26 cellular contexts compared by ENCODE assay signal in genomic region chr4:61320154-61320553, GRCh38.
"Had no signal": no experiment of that assay in that cellular context is flagged by ENCODE, and none has a peak within 500 bp of the region (broad histone marks: within the 10 kb centered on the region; RNA-seq: fewer than 3 reads in every experiment).

No MANE protein-coding gene starts in this region.

- ATAC-seq: activated T-helper 17 cell treated with anti-CD3 and anti-CD28 coated beads, Interleukin-2, amount 50 U/mL, for 72 hours; pancreas; psoas muscle; right cardiac atrium; stimulated activated naive B cell treated with anti-CD40 and anti-IgM and Interleukin-4, amounts not matched to agents 10 μg/mL and 1 μg/mL and 100 μg/mL, for 72 hours; WTC11 had no signal

- H3K4me3 Mint-ChIP-seq: activated naive CD8-positive, alpha-beta T cell; activated T-cell treated with anti-CD3 and anti-CD28 coated beads, Interleukin-2, amount 50 U/mL, for 24 hours; activated T-helper 17 cell treated with anti-CD3 and anti-CD28 coated beads, Interleukin-2, amount 50 U/mL, for 72 hours; brain; nephron; stimulated activated naive B cell treated with anti-CD40 and anti-IgM and Interleukin-4, amounts not matched to agents 10 μg/mL and 1 μg/mL and 100 μg/mL, for 72 hours; T-helper 1 cell treated with Interleukin-12 subunit alpha and Interleukin-12 subunit beta and Interleukin-4 antibody, amounts not matched to agents 30 μg/mL and 1 μg/mL, for 36 hours; WTC11 had no signal

- H3K27me3 ChIP-seq: neutrophil, pancreas, testis, uterus had no signal

- H3K27ac Mint-ChIP-seq: activated naive CD8-positive, alpha-beta T cell; activated T-cell treated with anti-CD3 and anti-CD28 coated beads, Interleukin-2, amount 50 U/mL, for 24 hours; activated T-helper 17 cell treated with anti-CD3 and anti-CD28 coated beads, Interleukin-2, amount 50 U/mL, for 72 hours; stimulated activated naive B cell treated with anti-CD40 and anti-IgM and Interleukin-4, amounts not matched to agents 10 μg/mL and 1 μg/mL and 100 μg/mL, for 72 hours; T-helper 1 cell treated with Interleukin-12 subunit alpha and Interleukin-12 subunit beta and Interleukin-4 antibody, amounts not matched to agents 30 μg/mL and 1 μg/mL, for 36 hours; WTC11 had no signal

- H3K4me1 ChIP-seq: left ventricle myocardium inferior, pancreas, psoas muscle, testis, uterus had no signal

- DNase-seq: activated CD8-positive, alpha-beta memory T cell treated with anti-CD3 and anti-CD28 coated beads for 24 hours; activated CD8-positive, alpha-beta memory T cell treated with anti-CD3 and anti-CD28 coated beads, Interleukin-2, amount 50 U/mL, for 4 hours; activated naive CD4-positive, alpha-beta T cell; activated T-cell treated with anti-CD3 and anti-CD28 coated beads, Interleukin-2, amount 50 U/mL, for 24 hours; amygdala; central memory CD4-positive, alpha-beta T cell; effector memory CD4-positive, alpha-beta T cell; left ventricle myocardium inferior; pancreas; psoas muscle; right cardiac atrium; stimulated activated CD4-positive, alpha-beta T cell treated with anti-CD3 and anti-CD28 coated beads, Interleukin-15, amount 100 ng/mL, for 24 hours; stimulated activated CD8-positive, alpha-beta memory T cell treated with anti-CD3 and anti-CD28 coated beads, Interleukin-4, amount 100 ng/mL, for 48 hours; stimulated activated naive B cell treated with anti-CD40 and anti-IgM and Interleukin-4, amounts not matched to agents 10 μg/mL and 1 μg/mL and 100 μg/mL, for 72 hours; T1000; testis; trophoblast cell; uterus had no signal

- H3K27ac ChIP-seq: left ventricle myocardium inferior, neutrophil, pancreas, psoas muscle, skin epidermis, testis, uterus had no signal

- H3K9me3 ChIP-seq: neutrophil, pancreas, psoas muscle, testis, uterus had no signal

- H3K4me1 Mint-ChIP-seq: activated T-helper 17 cell treated with anti-CD3 and anti-CD28 coated beads, Interleukin-2, amount 50 U/mL, for 72 hours; brain; stimulated activated naive B cell treated with anti-CD40 and anti-IgM and Interleukin-4, amounts not matched to agents 10 μg/mL and 1 μg/mL and 100 μg/mL, for 72 hours had no signal

- H3K27me3 Mint-ChIP-seq: activated naive CD8-positive, alpha-beta T cell; activated T-cell treated with anti-CD3 and anti-CD28 coated beads, Interleukin-2, amount 50 U/mL, for 24 hours; activated T-helper 17 cell treated with anti-CD3 and anti-CD28 coated beads, Interleukin-2, amount 50 U/mL, for 72 hours; stimulated activated naive B cell treated with anti-CD40 and anti-IgM and Interleukin-4, amounts not matched to agents 10 μg/mL and 1 μg/mL and 100 μg/mL, for 72 hours had no signal

- H3K4me3 ChIP-seq: left ventricle myocardium inferior, pancreas, psoas muscle, skin epidermis, testis, uterus had no signal

- H3K36me3 ChIP-seq: left ventricle myocardium inferior, neutrophil, pancreas, uterus had no signal

- H3K36me3 Mint-ChIP-seq: activated naive CD8-positive, alpha-beta T cell; stimulated activated naive B cell treated with anti-CD40 and anti-IgM and Interleukin-4, amounts not matched to agents 10 μg/mL and 1 μg/mL and 100 μg/mL, for 72 hours had no signal
